ENCODE assay signal across 1 cellular context in genomic region chr13:103876571-103876970, GRCh38.
TF ChIP-seq lines count a peak whose summit lies in the region.

No MANE protein-coding gene starts in this region.

TF ChIP-seq in IMR-90, 13 proteins besides CTCF, POLR2A, EP300 and RAD21 (continued from another document):
- no peak for TF ChIP-seq ELK1 (IDR thresholded peaks at IDR 0.05; ENCODE audit: borderline replicate concordance, low read depth, low read length)
- no peak for TF ChIP-seq MAFK (IDR thresholded peaks at IDR 0.05; ENCODE audit: low read depth, low read length)
- TF ChIP-seq RFX5 (IDR thresholded peaks at IDR 0.05; ENCODE audit: low read depth, low read length), result no peak
- TF ChIP-seq BHLHE40 (IDR thresholded peaks at IDR 0.05; ENCODE audit: low read depth, low read length), result no peak
TF ChIP-seq in IMR-90: peak in this region for 0.
